ENCODE assay signal across 1 cellular context in the genomic region with DNA sequence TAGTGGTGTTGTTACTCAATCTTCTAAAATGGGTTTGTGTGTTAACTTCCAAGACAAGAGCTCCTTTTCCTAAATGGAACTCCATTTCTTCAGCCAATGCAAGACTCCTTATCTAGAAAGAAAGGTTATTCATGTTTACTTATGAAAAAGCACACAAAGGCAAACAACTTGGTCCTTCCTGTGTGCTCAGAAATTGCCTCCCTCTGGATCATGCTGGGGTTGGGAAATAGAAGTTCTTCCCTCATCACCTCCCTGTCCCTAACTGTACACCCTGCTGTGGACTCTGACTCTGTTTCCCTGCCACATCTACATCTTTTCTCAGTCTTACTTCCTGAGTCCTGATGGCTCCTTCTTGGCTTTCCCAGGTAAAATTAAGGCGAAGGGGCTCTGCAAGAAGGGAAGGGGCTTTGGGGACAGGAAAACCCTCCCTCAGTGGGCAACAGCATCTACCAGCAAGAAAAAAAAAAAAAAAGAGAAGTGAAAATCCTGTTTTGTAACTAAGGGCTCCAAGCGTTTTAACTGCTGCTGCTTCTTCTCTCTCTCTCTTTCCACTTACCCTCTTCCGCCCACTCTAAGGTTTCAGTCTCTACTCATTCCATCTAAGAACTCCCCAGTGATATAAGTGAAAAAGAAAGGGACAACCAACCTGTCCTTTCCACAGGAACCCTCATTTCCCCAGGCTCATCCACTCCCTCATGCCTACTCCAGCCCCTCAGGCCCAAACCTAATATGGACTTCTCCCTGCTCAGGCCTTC.
TF ChIP-seq lines count a peak whose summit lies in the region.

No MANE protein-coding gene starts in this region.

TF ChIP-seq in GM12878, 131 proteins besides CTCF, POLR2A, EP300 and RAD21 (continued from another document and continues in another):
- no peak for TF ChIP-seq CEBPZ (IDR thresholded peaks at IDR 0.05; ENCODE audit: low read depth, low read length)
- peak; percentile 92; the same call in 1 of the 2 replicates for TF ChIP-seq ZNF384 (IDR thresholded peaks at IDR 0.05; ENCODE audit: borderline replicate concordance, low read depth, low read length)
- peak; percentile 90 for TF ChIP-seq NBN (IDR thresholded peaks at IDR 0.05)
- no peak for TF ChIP-seq EZH2 (IDR thresholded peaks at IDR 0.05; ENCODE audit: borderline replicate concordance, control insufficient read depth, low read depth, low read length)
- no peak for TF ChIP-seq ATF3 (IDR thresholded peaks at IDR 0.05; ENCODE audit: borderline replicate concordance, extremely low read depth, low read depth, low read length)
- TF ChIP-seq, protein P1, sequence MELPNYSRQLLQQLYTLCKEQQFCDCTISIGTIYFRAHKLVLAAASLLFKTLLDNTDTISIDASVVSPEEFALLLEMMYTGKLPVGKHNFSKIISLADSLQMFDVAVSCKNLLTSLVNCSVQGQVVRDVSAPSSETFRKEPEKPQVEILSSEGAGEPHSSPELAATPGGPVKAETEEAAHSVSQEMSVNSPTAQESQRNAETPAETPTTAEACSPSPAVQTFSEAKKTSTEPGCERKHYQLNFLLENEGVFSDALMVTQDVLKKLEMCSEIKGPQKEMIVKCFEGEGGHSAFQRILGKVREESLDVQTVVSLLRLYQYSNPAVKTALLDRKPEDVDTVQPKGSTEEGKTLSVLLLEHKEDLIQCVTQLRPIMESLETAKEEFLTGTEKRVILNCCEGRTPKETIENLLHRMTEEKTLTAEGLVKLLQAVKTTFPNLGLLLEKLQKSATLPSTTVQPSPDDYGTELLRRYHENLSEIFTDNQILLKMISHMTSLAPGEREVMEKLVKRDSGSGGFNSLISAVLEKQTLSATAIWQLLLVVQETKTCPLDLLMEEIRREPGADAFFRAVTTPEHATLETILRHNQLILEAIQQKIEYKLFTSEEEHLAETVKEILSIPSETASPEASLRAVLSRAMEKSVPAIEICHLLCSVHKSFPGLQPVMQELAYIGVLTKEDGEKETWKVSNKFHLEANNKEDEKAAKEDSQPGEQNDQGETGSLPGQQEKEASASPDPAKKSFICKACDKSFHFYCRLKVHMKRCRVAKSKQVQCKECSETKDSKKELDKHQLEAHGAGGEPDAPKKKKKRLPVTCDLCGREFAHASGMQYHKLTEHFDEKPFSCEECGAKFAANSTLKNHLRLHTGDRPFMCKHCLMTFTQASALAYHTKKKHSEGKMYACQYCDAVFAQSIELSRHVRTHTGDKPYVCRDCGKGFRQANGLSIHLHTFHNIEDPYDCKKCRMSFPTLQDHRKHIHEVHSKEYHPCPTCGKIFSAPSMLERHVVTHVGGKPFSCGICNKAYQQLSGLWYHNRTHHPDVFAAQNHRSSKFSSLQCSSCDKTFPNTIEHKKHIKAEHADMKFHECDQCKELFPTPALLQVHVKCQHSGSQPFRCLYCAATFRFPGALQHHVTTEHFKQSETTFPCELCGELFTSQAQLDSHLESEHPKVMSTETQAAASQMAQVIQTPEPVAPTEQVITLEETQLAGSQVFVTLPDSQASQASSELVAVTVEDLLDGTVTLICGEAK (IDR thresholded peaks at IDR 0.05; ENCODE audit: borderline replicate concordance), result no peak
- 0 out of 2 replicates have a peak, but pooled peaks have one; percentile 51 for TF ChIP-seq ZBTB11 (CRISPR knock-in tag; IDR thresholded peaks at IDR 0.05)
- peak; percentile 97 to 98 for TF ChIP-seq IKZF2 (IDR thresholded peaks at IDR 0.05)
- TF ChIP-seq FOS (IDR thresholded peaks at IDR 0.05; ENCODE audit: borderline replicate concordance, extremely low read depth, insufficient read length), result no peak
- TF ChIP-seq RELA (IDR thresholded peaks at IDR 0.05; ENCODE audit: borderline replicate concordance, partially characterized antibody), result no peak
- no peak for TF ChIP-seq NKRF (conservative IDR thresholded peaks at IDR 0.05)
- TF ChIP-seq HDAC6 (IDR thresholded peaks at IDR 0.05; ENCODE audit: unreplicated experiment), result no peak
- no peak; the same call in 1 of the 2 replicates for TF ChIP-seq SMARCA5 (IDR thresholded peaks at IDR 0.05)
- peak; percentile 98 for TF ChIP-seq EED (IDR thresholded peaks at IDR 0.05; ENCODE audit: low read depth)
- TF ChIP-seq MTA2 (IDR thresholded peaks at IDR 0.05; ENCODE audit: low read depth), result peak; percentile 85
- TF ChIP-seq TCF12 (IDR thresholded peaks at IDR 0.05; ENCODE audit: low read depth, low read length), result 0 out of 2 replicates have a peak, but pooled peaks have one; percentile 31
- peak; percentile 61; the same call in 1 of the 2 replicates for TF ChIP-seq JUNB (IDR thresholded peaks at IDR 0.05)
- no peak for TF ChIP-seq TCF3 (IDR thresholded peaks at IDR 0.05; ENCODE audit: borderline replicate concordance, insufficient read depth, low read depth, low read length)
- TF ChIP-seq EGR1 (IDR thresholded peaks at IDR 0.05; ENCODE audit: borderline replicate concordance in 1 of 2, low read depth in 2 of 2, low read length in 2 of 2), result peak in 1 of 2 experiments; percentile 77; a peak in 1 of 3 replicates
- peak; percentile 56 for TF ChIP-seq BCL3 (IDR thresholded peaks at IDR 0.05; ENCODE audit: borderline replicate concordance, insufficient read depth, low read depth, low read length, poor library complexity, severe bottlenecking)
- TF ChIP-seq, protein P2, sequence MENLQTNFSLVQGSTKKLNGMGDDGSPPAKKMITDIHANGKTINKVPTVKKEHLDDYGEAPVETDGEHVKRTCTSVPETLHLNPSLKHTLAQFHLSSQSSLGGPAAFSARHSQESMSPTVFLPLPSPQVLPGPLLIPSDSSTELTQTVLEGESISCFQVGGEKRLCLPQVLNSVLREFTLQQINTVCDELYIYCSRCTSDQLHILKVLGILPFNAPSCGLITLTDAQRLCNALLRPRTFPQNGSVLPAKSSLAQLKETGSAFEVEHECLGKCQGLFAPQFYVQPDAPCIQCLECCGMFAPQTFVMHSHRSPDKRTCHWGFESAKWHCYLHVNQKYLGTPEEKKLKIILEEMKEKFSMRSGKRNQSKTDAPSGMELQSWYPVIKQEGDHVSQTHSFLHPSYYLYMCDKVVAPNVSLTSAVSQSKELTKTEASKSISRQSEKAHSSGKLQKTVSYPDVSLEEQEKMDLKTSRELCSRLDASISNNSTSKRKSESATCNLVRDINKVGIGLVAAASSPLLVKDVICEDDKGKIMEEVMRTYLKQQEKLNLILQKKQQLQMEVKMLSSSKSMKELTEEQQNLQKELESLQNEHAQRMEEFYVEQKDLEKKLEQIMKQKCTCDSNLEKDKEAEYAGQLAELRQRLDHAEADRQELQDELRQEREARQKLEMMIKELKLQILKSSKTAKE (IDR thresholded peaks at IDR 0.05; ENCODE audit: low read depth, poor library complexity, severe bottlenecking), result no peak
- no peak for TF ChIP-seq RFX5 (IDR thresholded peaks at IDR 0.05; ENCODE audit: low read depth, low read length)
- no peak for TF ChIP-seq RB1 (IDR thresholded peaks at IDR 0.05; ENCODE audit: borderline replicate concordance)
- no peak for TF ChIP-seq ZBTB4 (CRISPR knock-in tag; IDR thresholded peaks at IDR 0.05)
- peak in 1 of 2 experiments; percentile 58; a peak in 1 of 4 replicates for TF ChIP-seq ETV6 (conservative IDR thresholded peaks at IDR 0.05 in 1 of 2, IDR thresholded peaks at IDR 0.05 in 1 of 2; ENCODE audit: borderline replicate concordance in 1 of 2, low read depth in 1 of 2)
- no peak for TF ChIP-seq FOXK2 (IDR thresholded peaks at IDR 0.05)
- peak; percentile 36; the same call in 1 of the 2 replicates for TF ChIP-seq GABPA (IDR thresholded peaks at IDR 0.05; ENCODE audit: low read depth)
- no peak for TF ChIP-seq LARP7 (IDR thresholded peaks at IDR 0.05)
- TF ChIP-seq BRCA1 (IDR thresholded peaks at IDR 0.05; ENCODE audit: low read depth, low read length), result no peak
